ENCODE assay signal across 1 cellular context in the genomic region with DNA sequence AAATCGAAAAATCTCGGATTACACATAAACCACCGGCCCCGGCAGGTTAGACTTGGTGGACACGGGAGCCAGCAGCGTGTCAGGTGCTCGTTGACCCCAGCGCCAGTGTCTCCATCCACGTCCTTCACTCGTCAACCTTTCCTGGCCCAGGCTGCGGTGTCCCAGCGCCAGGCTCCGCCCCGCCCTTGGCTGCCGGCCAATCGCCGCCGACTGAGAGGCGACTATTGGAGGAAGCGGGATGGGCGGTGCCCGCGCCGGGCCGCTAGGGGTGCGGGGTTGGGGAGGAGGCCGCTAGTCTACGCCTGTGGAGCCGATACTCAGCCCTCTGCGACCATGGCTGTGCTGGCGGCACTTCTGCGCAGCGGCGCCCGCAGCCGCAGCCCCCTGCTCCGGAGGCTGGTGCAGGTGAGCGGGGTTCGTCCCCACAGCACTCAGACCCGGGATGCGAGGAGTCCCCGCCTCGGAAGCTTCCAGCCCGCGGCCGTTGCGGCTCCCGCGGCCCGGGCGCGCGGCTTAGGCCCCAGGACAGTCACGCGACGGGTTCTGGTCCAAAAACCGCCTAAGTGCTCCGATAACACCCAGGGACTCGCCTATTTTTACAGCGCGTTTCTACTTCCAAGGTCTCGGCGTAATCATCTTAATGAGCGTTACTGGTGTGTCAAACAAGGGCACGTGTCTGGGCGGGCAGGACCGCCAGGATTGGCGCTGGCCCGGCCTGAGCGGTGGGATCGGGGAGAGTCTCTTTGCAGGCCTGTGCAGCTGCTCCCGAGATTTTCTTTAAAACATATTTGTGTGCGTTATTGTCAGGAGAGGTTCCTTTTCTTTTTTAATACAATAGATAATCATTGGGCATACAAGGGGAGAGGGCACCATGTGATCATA.
A peak's percentile ranks its signal among the peaks of the same experiment; 100 is the strongest.
TF ChIP-seq lines count a peak whose summit lies in the region.

Gene ACAT1, plus strand, starts transcription at position 294 of the 882 bp plus-strand sequence. Its CDS starts 40 bp downstream, at position 334.

TF ChIP-seq in HepG2, 621 proteins besides CTCF, POLR2A, EP300 and RAD21 (continued from another document and continues in another):
- peak; percentile 43; the same call in 1 of the 2 replicates for TF ChIP-seq FOXP4 (CRISPR knock-in tag; IDR thresholded peaks at IDR 0.05)
- TF ChIP-seq PHF21A (CRISPR knock-in tag; IDR thresholded peaks at IDR 0.05) = peak; percentile 54
- peak; percentile 82; the same call in 1 of the 2 replicates for TF ChIP-seq TSC22D2 (CRISPR knock-in tag; IDR thresholded peaks at IDR 0.05; ENCODE audit: borderline replicate concordance)
- TF ChIP-seq ESRRA (CRISPR knock-in tag; IDR thresholded peaks at IDR 0.05; ENCODE audit: low read depth) = peak; percentile 73
- TF ChIP-seq, protein P1, sequence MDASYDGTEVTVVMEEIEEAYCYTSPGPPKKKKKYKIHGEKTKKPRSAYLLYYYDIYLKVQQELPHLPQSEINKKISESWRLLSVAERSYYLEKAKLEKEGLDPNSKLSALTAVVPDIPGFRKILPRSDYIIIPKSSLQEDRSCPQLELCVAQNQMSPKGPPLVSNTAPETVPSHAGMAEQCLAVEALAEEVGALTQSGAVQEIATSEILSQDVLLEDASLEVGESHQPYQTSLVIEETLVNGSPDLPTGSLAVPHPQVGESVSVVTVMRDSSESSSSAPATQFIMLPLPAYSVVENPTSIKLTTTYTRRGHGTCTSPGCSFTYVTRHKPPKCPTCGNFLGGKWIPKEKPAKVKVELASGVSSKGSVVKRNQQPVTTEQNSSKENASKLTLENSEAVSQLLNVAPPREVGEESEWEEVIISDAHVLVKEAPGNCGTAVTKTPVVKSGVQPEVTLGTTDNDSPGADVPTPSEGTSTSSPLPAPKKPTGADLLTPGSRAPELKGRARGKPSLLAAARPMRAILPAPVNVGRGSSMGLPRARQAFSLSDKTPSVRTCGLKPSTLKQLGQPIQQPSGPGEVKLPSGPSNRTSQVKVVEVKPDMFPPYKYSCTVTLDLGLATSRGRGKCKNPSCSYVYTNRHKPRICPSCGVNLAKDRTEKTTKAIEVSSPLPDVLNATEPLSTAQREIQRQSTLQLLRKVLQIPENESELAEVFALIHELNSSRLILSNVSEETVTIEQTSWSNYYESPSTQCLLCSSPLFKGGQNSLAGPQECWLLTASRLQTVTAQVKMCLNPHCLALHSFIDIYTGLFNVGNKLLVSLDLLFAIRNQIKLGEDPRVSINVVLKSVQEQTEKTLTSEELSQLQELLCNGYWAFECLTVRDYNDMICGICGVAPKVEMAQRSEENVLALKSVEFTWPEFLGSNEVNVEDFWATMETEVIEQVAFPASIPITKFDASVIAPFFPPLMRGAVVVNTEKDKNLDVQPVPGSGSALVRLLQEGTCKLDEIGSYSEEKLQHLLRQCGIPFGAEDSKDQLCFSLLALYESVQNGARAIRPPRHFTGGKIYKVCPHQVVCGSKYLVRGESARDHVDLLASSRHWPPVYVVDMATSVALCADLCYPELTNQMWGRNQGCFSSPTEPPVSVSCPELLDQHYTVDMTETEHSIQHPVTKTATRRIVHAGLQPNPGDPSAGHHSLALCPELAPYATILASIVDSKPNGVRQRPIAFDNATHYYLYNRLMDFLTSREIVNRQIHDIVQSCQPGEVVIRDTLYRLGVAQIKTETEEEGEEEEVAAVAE (CRISPR knock-in tag; IDR thresholded peaks at IDR 0.05; ENCODE audit: borderline replicate concordance) = peak; percentile 15; the same call in 1 of the 2 replicates
- peak; percentile 80 for TF ChIP-seq ZSCAN21 (CRISPR knock-in tag; IDR thresholded peaks at IDR 0.05; ENCODE audit: borderline replicate concordance)
- TF ChIP-seq ZNF460 (CRISPR knock-in tag; IDR thresholded peaks at IDR 0.05; ENCODE audit: borderline replicate concordance) = no peak
- TF ChIP-seq PRDM15 (CRISPR knock-in tag; IDR thresholded peaks at IDR 0.05) = no peak
- TF ChIP-seq SMYD3 (CRISPR knock-in tag; IDR thresholded peaks at IDR 0.05) = no peak; the same call in 1 of the 2 replicates
- TF ChIP-seq REXO4 (CRISPR knock-in tag; IDR thresholded peaks at IDR 0.05; ENCODE audit: borderline replicate concordance) = no peak
- 0 out of 2 replicates have a peak, but pooled peaks have one; percentile 46 for TF ChIP-seq TERF1 (CRISPR knock-in tag; IDR thresholded peaks at IDR 0.05)
- no peak for TF ChIP-seq ARNT (IDR thresholded peaks at IDR 0.05)
- TF ChIP-seq PHB2 (IDR thresholded peaks at IDR 0.05; ENCODE audit: partially characterized antibody) = no peak
- TF ChIP-seq, protein P2, sequence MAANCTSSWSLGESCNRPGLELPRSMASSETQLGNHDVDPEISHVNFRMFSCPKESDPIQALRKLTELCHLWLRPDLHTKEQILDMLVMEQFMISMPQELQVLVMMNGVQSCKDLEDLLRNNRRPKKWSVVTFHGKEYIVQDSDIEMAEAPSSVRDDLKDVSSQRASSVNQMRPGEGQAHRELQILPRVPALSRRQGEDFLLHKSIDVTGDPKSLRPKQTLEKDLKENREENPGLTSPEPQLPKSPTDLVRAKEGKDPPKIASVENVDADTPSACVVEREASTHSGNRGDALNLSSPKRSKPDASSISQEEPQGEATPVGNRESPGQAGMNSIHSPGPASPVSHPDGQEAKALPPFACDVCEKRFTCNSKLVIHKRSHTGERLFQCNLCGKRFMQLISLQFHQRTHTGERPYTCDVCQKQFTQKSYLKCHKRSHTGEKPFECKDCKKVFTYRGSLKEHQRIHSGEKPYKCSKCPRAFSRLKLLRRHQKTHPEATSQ (CRISPR knock-in tag; IDR thresholded peaks at IDR 0.05; ENCODE audit: borderline replicate concordance) = 0 out of 2 replicates have a peak, but pooled peaks have one; percentile 34
- TF ChIP-seq, protein P3, sequence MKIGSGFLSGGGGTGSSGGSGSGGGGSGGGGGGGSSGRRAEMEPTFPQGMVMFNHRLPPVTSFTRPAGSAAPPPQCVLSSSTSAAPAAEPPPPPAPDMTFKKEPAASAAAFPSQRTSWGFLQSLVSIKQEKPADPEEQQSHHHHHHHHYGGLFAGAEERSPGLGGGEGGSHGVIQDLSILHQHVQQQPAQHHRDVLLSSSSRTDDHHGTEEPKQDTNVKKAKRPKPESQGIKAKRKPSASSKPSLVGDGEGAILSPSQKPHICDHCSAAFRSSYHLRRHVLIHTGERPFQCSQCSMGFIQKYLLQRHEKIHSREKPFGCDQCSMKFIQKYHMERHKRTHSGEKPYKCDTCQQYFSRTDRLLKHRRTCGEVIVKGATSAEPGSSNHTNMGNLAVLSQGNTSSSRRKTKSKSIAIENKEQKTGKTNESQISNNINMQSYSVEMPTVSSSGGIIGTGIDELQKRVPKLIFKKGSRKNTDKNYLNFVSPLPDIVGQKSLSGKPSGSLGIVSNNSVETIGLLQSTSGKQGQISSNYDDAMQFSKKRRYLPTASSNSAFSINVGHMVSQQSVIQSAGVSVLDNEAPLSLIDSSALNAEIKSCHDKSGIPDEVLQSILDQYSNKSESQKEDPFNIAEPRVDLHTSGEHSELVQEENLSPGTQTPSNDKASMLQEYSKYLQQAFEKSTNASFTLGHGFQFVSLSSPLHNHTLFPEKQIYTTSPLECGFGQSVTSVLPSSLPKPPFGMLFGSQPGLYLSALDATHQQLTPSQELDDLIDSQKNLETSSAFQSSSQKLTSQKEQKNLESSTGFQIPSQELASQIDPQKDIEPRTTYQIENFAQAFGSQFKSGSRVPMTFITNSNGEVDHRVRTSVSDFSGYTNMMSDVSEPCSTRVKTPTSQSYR (CRISPR knock-in tag; IDR thresholded peaks at IDR 0.05; ENCODE audit: borderline replicate concordance) = no peak; the same call in 1 of the 2 replicates
- no peak for TF ChIP-seq SNRNP70 (IDR thresholded peaks at IDR 0.05; ENCODE audit: low read depth, low read length)
- no peak for TF ChIP-seq ZEB1 (IDR thresholded peaks at IDR 0.05; ENCODE audit: insufficient replicate concordance, low read depth)
- peak; percentile 94 for TF ChIP-seq DR1 (CRISPR knock-in tag; IDR thresholded peaks at IDR 0.05)
- peak; percentile 50; the same call in 1 of the 2 replicates for TF ChIP-seq MAZ (IDR thresholded peaks at IDR 0.05; ENCODE audit: borderline replicate concordance, low read depth, low read length)
- TF ChIP-seq MAZ (CRISPR knock-in tag; IDR thresholded peaks at IDR 0.05; ENCODE audit: low read depth) = no peak
- TF ChIP-seq ZNF556 (CRISPR knock-in tag; IDR thresholded peaks at IDR 0.05; ENCODE audit: borderline replicate concordance) = no peak; the same call in 1 of the 2 replicates
- TF ChIP-seq ZNF546 (CRISPR knock-in tag; conservative IDR thresholded peaks at IDR 0.05) = peak; percentile 49; the same call in 1 of the 2 replicates
- no peak for TF ChIP-seq TOE1 (CRISPR knock-in tag; IDR thresholded peaks at IDR 0.05)
- TF ChIP-seq FOXJ3 (CRISPR knock-in tag; IDR thresholded peaks at IDR 0.05; ENCODE audit: borderline replicate concordance) = no peak
- TF ChIP-seq TOPORS (CRISPR knock-in tag; IDR thresholded peaks at IDR 0.05) = no peak; the same call in 1 of the 2 replicates
- no peak for TF ChIP-seq ZNF296 (CRISPR knock-in tag; conservative IDR thresholded peaks at IDR 0.05)
- TF ChIP-seq ZNF609 (CRISPR knock-in tag; IDR thresholded peaks at IDR 0.05; ENCODE audit: borderline replicate concordance) = no peak
